Comparison of ENCODE assay signal across 43 cellular contexts in the genomic region with DNA sequence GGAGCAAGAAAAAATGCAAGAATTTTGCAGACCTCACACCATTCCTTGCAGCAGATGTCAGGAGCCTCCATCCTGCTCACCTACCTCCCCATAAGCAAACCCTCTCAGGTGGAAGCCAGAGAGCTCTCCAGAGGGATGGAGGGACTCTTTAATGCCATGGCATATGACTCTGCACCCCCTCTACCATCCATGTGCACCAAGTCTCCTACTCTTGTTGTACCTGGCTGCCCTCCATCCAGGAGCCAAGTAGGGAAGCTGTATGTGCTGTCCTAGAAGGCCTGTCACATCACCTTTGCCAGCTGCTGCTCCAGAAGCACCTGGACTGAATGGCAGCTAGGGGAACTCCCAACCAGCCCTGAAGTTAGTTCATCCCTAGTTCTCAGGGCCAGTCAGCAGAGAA. TPM values are rescaled to one million over a fixed set of nuclear protein-coding genes. Genes with fewer than 3 reads are reported as not detected.
"Had no signal": no experiment of that assay in that cellular context is flagged by ENCODE, and none has a peak within 500 bp of the region (broad histone marks: within the 10 kb centered on the region; RNA-seq: fewer than 3 reads in every experiment).

No MANE protein-coding gene starts in this region.

- H3K4me3 Mint-ChIP-seq: activated naive CD4-positive, alpha-beta T cell treated with anti-CD3 and anti-CD28 coated beads for 36 hours; activated naive CD4-positive, alpha-beta T cell treated with anti-CD3 and anti-CD28 coated beads, Interleukin-2, amount 10 ng/mL, durations not matched to agents 7 days and 5 days; activated naive CD4-positive, alpha-beta T cell treated with anti-CD3 and anti-CD28 coated beads, Interleukin-2, amount 50 U/mL, for 24 hours; activated naive CD8-positive, alpha-beta T cell; activated naive CD8-positive, alpha-beta T cell treated with anti-CD3 and anti-CD28 coated beads for 36 hours; activated naive CD8-positive, alpha-beta T cell treated with anti-CD3 and anti-CD28 coated beads, Interleukin-2, amount 10 ng/mL, durations not matched to agents 7 days and 5 days; activated naive CD8-positive, alpha-beta T cell treated with anti-CD3 and anti-CD28 coated beads, Interleukin-2, amount 50 U/mL, for 24 hours; activated T-cell treated with anti-CD3 and anti-CD28 coated beads, Interleukin-2, amount 50 U/mL, for 24 hours; activated T-cell treated with anti-CD3 and anti-CD28 coated beads, Interleukin-2, amount 50 U/mL, for 4 hours; activated T-cell treated with anti-CD3 and anti-CD28 coated beads, Interleukin-2, amount 50 U/mL, for 72 hours; activated T-helper 1 cell treated with anti-CD3 and anti-CD28 coated beads, Interleukin-12 subunit alpha, Interleukin-12 subunit beta, Interleukin-2, Interleukin-4 antibody, amounts not matched to agents 30 ng/mL and 10 ng/mL and 1 ng/mL, durations not matched to agents 14 hours and 24 hours and 36 hours; activated T-helper 17 cell treated with anti-CD3 and anti-CD28 coated beads, Interleukin-2, amount 50 U/mL, for 72 hours; brain; central memory CD8-positive, alpha-beta T cell had no signal

- H3K4me1 Mint-ChIP-seq: activated naive CD4-positive, alpha-beta T cell treated with anti-CD3 and anti-CD28 coated beads, Interleukin-2, amount 10 ng/mL, durations not matched to agents 7 days and 5 days; activated naive CD4-positive, alpha-beta T cell treated with anti-CD3 and anti-CD28 coated beads, Interleukin-2, amount 50 U/mL, for 24 hours; activated naive CD8-positive, alpha-beta T cell treated with anti-CD3 and anti-CD28 coated beads for 36 hours; activated naive CD8-positive, alpha-beta T cell treated with anti-CD3 and anti-CD28 coated beads, Interleukin-2, amount 10 ng/mL, durations not matched to agents 7 days and 5 days; activated naive CD8-positive, alpha-beta T cell treated with anti-CD3 and anti-CD28 coated beads, Interleukin-2, amount 50 U/mL, for 24 hours; activated T-helper 17 cell treated with anti-CD3 and anti-CD28 coated beads, Interleukin-2, amount 50 U/mL, for 72 hours; central memory CD8-positive, alpha-beta T cell had no signal

- H3K27me3 ChIP-seq: ascending aorta, body of pancreas, brain microvascular endothelial cell, breast epithelium, cardiac muscle cell had no signal

- H3K27ac Mint-ChIP-seq: activated naive CD4-positive, alpha-beta T cell treated with anti-CD3 and anti-CD28 coated beads for 36 hours; activated naive CD4-positive, alpha-beta T cell treated with anti-CD3 and anti-CD28 coated beads, Interleukin-2, amount 10 ng/mL, durations not matched to agents 7 days and 5 days; activated naive CD4-positive, alpha-beta T cell treated with anti-CD3 and anti-CD28 coated beads, Interleukin-2, amount 50 U/mL, for 24 hours; activated naive CD4-positive, alpha-beta T cell treated with anti-CD3 and anti-CD28 coated beads, Interleukin-2, amount 50 U/mL, for 72 hours; activated naive CD8-positive, alpha-beta T cell; activated naive CD8-positive, alpha-beta T cell treated with anti-CD3 and anti-CD28 coated beads for 36 hours; activated naive CD8-positive, alpha-beta T cell treated with anti-CD3 and anti-CD28 coated beads, Interleukin-2, amount 10 ng/mL, durations not matched to agents 7 days and 5 days; activated naive CD8-positive, alpha-beta T cell treated with anti-CD3 and anti-CD28 coated beads, Interleukin-2, amount 50 U/mL, for 24 hours; activated T-cell treated with anti-CD3 and anti-CD28 coated beads, Interleukin-2, amount 50 U/mL, for 24 hours; activated T-cell treated with anti-CD3 and anti-CD28 coated beads, Interleukin-2, amount 50 U/mL, for 72 hours; activated T-helper 1 cell treated with anti-CD3 and anti-CD28 coated beads, Interleukin-12 subunit alpha, Interleukin-12 subunit beta, Interleukin-2, Interleukin-4 antibody, amounts not matched to agents 30 ng/mL and 10 ng/mL and 1 ng/mL, durations not matched to agents 14 hours and 24 hours and 36 hours; activated T-helper 17 cell treated with anti-CD3 and anti-CD28 coated beads, Interleukin-2, amount 50 U/mL, for 72 hours; activated T-helper 2 cell treated with anti-CD3 and anti-CD28 coated beads, Interferon-gamma antibody, Interleukin-2, Interleukin-4, amounts not matched to agents 10 μg/mL and 5 μg/mL and 100 μg/mL, durations not matched to agents 14 hours and 24 hours and 36 hours; brain had no signal

- H3K36me3 ChIP-seq: adrenal gland, ascending aorta, brain microvascular endothelial cell, breast epithelium, cardiac muscle cell had no signal

- H3K27ac ChIP-seq: adrenal gland, ascending aorta, body of pancreas, brain microvascular endothelial cell, breast epithelium, cardiac muscle cell had no signal

- DNase-seq: activated effector memory CD4-positive, alpha-beta T cell treated with Interleukin-2 at 50 U/mL for 16 hours; activated gamma-delta T cell; activated gamma-delta T cell treated with Interleukin-2 at 50 U/mL for 16 hours; activated naive CD4-positive, alpha-beta T cell; activated naive CD4-positive, alpha-beta T cell treated with anti-CD3 and anti-CD28 coated beads for 36 hours; activated naive CD4-positive, alpha-beta T cell treated with anti-CD3 and anti-CD28 coated beads, Interleukin-2, amount 10 ng/mL, durations not matched to agents 7 days and 5 days; activated naive CD4-positive, alpha-beta T cell treated with anti-CD3 and anti-CD28 coated beads, Interleukin-2, amount 50 U/mL, for 16 hours; activated naive CD4-positive, alpha-beta T cell treated with Interleukin-2 at 50 U/mL for 16 hours; activated naive CD8-positive, alpha-beta T cell treated with anti-CD3 and anti-CD28 coated beads for 36 hours; activated naive CD8-positive, alpha-beta T cell treated with anti-CD3 and anti-CD28 coated beads, Interleukin-2, amount 10 ng/mL, durations not matched to agents 7 days and 5 days; activated naive CD8-positive, alpha-beta T cell treated with anti-CD3 and anti-CD28 coated beads, Interleukin-2, amount 50 U/mL, for 24 hours; activated T-cell treated with anti-CD3 and anti-CD28 coated beads for 4 hours; activated T-cell treated with anti-CD3 and anti-CD28 coated beads, Interleukin-2, amount 50 U/mL, for 1 hour; activated T-cell treated with anti-CD3 and anti-CD28 coated beads, Interleukin-2, amount 50 U/mL, for 24 hours; activated T-cell treated with anti-CD3 and anti-CD28 coated beads, Interleukin-2, amount 50 U/mL, for 4 hours; activated T-cell treated with anti-CD3 and anti-CD28 coated beads, Interleukin-2, amount 50 U/mL, for 48 hours; activated T-cell treated with anti-CD3 and anti-CD28 coated beads, Interleukin-2, amount 50 U/mL, for 72 hours; adrenal gland; amniotic stem cell; amygdala; anterior cingulate cortex; brain microvascular endothelial cell; caudate nucleus; central memory CD4-positive, alpha-beta T cell; cerebellar nuclear complex had no signal

- H3K36me3 Mint-ChIP-seq: activated naive CD4-positive, alpha-beta T cell treated with anti-CD3 and anti-CD28 coated beads, Interleukin-2, amount 10 ng/mL, durations not matched to agents 7 days and 5 days; activated naive CD4-positive, alpha-beta T cell treated with anti-CD3 and anti-CD28 coated beads, Interleukin-2, amount 50 U/mL, for 24 hours; activated naive CD8-positive, alpha-beta T cell had no signal

- ATAC-seq: activated naive CD4-positive, alpha-beta T cell treated with anti-CD3 and anti-CD28 coated beads, Interleukin-2, amount 50 U/mL, for 72 hours; activated naive CD8-positive, alpha-beta T cell treated with anti-CD3 and anti-CD28 coated beads, Interleukin-2, amount 50 U/mL, for 24 hours; activated T-cell treated with anti-CD3 and anti-CD28 coated beads, Interleukin-2, amount 50 U/mL, for 4 hours; activated T-cell treated with anti-CD3 and anti-CD28 coated beads, Interleukin-2, amount 50 U/mL, for 72 hours; activated T-helper 17 cell treated with anti-CD3 and anti-CD28 coated beads, Interleukin-2, amount 50 U/mL, for 72 hours; body of pancreas had no signal

- H3K4me1 ChIP-seq: adrenal gland, ascending aorta, body of pancreas, breast epithelium had no signal

- H3K27me3 Mint-ChIP-seq: activated naive CD4-positive, alpha-beta T cell treated with anti-CD3 and anti-CD28 coated beads, Interleukin-2, amount 10 ng/mL, durations not matched to agents 7 days and 5 days had no signal

- H3K4me3 ChIP-seq: adrenal gland, ascending aorta, body of pancreas, breast epithelium, cardiac muscle cell had no signal

RNA-seq across cellular contexts. Expression of a gene that starts 38.5 kb away (rescaled TPM):
- total RNA-seq: activated naive CD4-positive, alpha-beta T cell treated with anti-CD3 and anti-CD28 coated beads for 36 hours; activated naive CD4-positive, alpha-beta T cell treated with anti-CD3 and anti-CD28 coated beads, Interleukin-2, amount 50 U/mL, for 72 hours; activated naive CD8-positive, alpha-beta T cell treated with anti-CD3 and anti-CD28 coated beads for 36 hours; activated naive CD8-positive, alpha-beta T cell treated with anti-CD3 and anti-CD28 coated beads, Interleukin-2, amount 10 ng/mL, durations not matched to agents 7 days and 5 days; activated T-cell treated with anti-CD3 and anti-CD28 coated beads, Interleukin-2, amount 50 U/mL, for 4 hours; activated T-cell treated with anti-CD3 and anti-CD28 coated beads, Interleukin-2, amount 50 U/mL, for 72 hours; activated T-helper 1 cell treated with anti-CD3 and anti-CD28 coated beads, Interleukin-12 subunit alpha, Interleukin-12 subunit beta, Interleukin-2, Interleukin-4 antibody, amounts not matched to agents 30 ng/mL and 10 ng/mL and 1 ng/mL, durations not matched to agents 14 hours and 24 hours and 36 hours; activated T-helper 17 cell treated with anti-CD3 and anti-CD28 coated beads, Interleukin-2, amount 50 U/mL, for 72 hours; activated T-helper 2 cell treated with anti-CD3 and anti-CD28 coated beads, Interferon-gamma antibody, Interleukin-2, Interleukin-4, amounts not matched to agents 10 μg/mL and 5 μg/mL and 100 μg/mL, durations not matched to agents 14 hours and 24 hours and 36 hours; adrenal gland; aorta; ascending aorta; body of pancreas; breast epithelium; bronchial epithelial cell; cardiac muscle cell; cardiac septum; cerebellum; chondrocyte had no signal
- polyA plus RNA-seq: adipose tissue, adrenal gland, aorta, cardiac muscle cell had no signal
